In genomic region chr4:135236035-135236434, GRCh38 we compare ENCODE assay signal across 23 cellular contexts.
A peak's percentile ranks its signal among the peaks of the same experiment; 100 is the strongest.
DNase-seq lines count a peak whose midpoint lies in the region; ATAC-seq and TF ChIP-seq lines count a peak whose summit lies in the region.
"Had no signal": no experiment of that assay in that cellular context is flagged by ENCODE, and none has a peak within 500 bp of the region (broad histone marks: within the 10 kb centered on the region; RNA-seq: fewer than 3 reads in every experiment).

No MANE protein-coding gene starts in this region.

- no peak for TF ChIP-seq CTCF in cardiac muscle cell (IDR thresholded peaks at IDR 0.05; ENCODE audit: low read depth, low read length)
- no peak for TF ChIP-seq CTCF in heart right ventricle (IDR thresholded peaks at IDR 0.05)

- H3K79me2 ChIP-seq in GM23248 (ENCODE audit: insufficient read depth): no peaks in the 10 kb centered on the region

- H3K9ac ChIP-seq in neuronal stem cell (ENCODE audit: low read depth, low read length, poor library complexity) (no peak overlapping the region), GM23248 (no peak overlapping the region)
- H3K9ac ChIP-seq: BLaER1 had no signal

- H3K27ac ChIP-seq in cardiac muscle cell (peak overlapping the region; percentile 7), heart right ventricle (no peak overlapping the region), neuronal stem cell (replicated peaks; ENCODE audit: low read length) (no peak overlapping the region), GM23248 (no peak overlapping the region)
- H3K27ac ChIP-seq: BLaER1 had no signal

- no peaks in the 10 kb centered on the region for H3F3A ChIP-seq in GM23248 (ENCODE audit: insufficient read depth)

- no peaks in the 10 kb centered on the region for H4K20me1 ChIP-seq in GM23248 (ENCODE audit: insufficient read depth)
- H4K20me1 ChIP-seq: BLaER1 had no signal

- no peak overlapping the region for H2BK15ac ChIP-seq in neuronal stem cell (ENCODE audit: low read length)

- no peak for ATAC-seq in heart right ventricle
- ATAC-seq: GM12878 had no signal

- H2AFZ ChIP-seq in neuronal stem cell (ENCODE audit: low read length) (peak overlapping the region; percentile 45), GM23248 (no peak overlapping the region)

- no peak overlapping the region for H3K14ac ChIP-seq in neuronal stem cell (ENCODE audit: low read length)

- DNase-seq in cardiac muscle cell (ENCODE audit: low read depth in 1 of 2, low spot score in 1 of 2) (peak in 1 of 2 donors; percentile 10), heart right ventricle (no peak), neuronal stem cell (ENCODE audit: low spot score) (no peak), superior temporal gyrus (ENCODE audit: extremely low spot score) (peak; percentile 27), NCI-H1417 treated with DMSO at 0.1 percent for 48 hours (lab: John Stamatoyannopoulos, UW) (no peak), GM23248 (no peak)
- DNase-seq: 8988T; ACHN; BE2C; C1 segment of cervical spinal cord; CD4-positive, alpha-beta memory T cell; CD4-positive, CD25-positive, alpha-beta regulatory T cell; CD8-positive, alpha-beta memory T cell; COR-L47; DMS 273 treated with DMSO at 0.1 percent for 48 hours; DMS153; DMS53; DMS79; DND-41; EL; GDM1 had no signal

- H3K27me3 ChIP-seq in cardiac muscle cell (no peaks in the 10 kb centered on the region), heart right ventricle (no peaks in the 10 kb centered on the region), neuronal stem cell (ENCODE audit: control insufficient read depth in 3 of 3, insufficient read depth in 3 of 3, low read depth in 1 of 3, low read length in 3 of 3) (no peaks in the 10 kb centered on the region), GM23248 (replicated peaks; ENCODE audit: insufficient read depth) (no peaks in the 10 kb centered on the region)
- H3K27me3 ChIP-seq: BE2C, BLaER1 had no signal

- H3K36me3 ChIP-seq in cardiac muscle cell: no peaks in the 10 kb centered on the region
- H3K36me3 ChIP-seq in heart right ventricle: no peaks in the 10 kb centered on the region
- H3K36me3 ChIP-seq in neuronal stem cell (replicated peaks in 1 of 2; ENCODE audit: control insufficient read depth in 2 of 2, insufficient read depth in 2 of 2, low read length in 2 of 2): no peaks in the 10 kb centered on the region
- H3K36me3 ChIP-seq in GM23248 (ENCODE audit: low read depth): no peaks in the 10 kb centered on the region
- H3K36me3 ChIP-seq: BE2C, BLaER1 had no signal

- H3K23ac ChIP-seq in neuronal stem cell (ENCODE audit: low read depth, low read length, poor library complexity): no peak overlapping the region

- H3K4me1 ChIP-seq in cardiac muscle cell (ENCODE audit: low read depth) (peaks cover 4% of the 10 kb centered on the region), heart right ventricle (no peaks in the 10 kb centered on the region), neuronal stem cell (ENCODE audit: control insufficient read depth in 2 of 2, insufficient read depth in 1 of 2, low read depth in 1 of 2, low read length in 2 of 2) (no peaks in the 10 kb centered on the region), GM23248 (ENCODE audit: insufficient read depth) (no peaks in the 10 kb centered on the region)
- H3K4me1 ChIP-seq: BE2C, BLaER1 had no signal

- in situ Hi-C loops in GM23248 (cut with MboI): no loop called here

- no peak overlapping the region for H4K91ac ChIP-seq in neuronal stem cell (ENCODE audit: low read depth, low read length, poor library complexity)

- no peak overlapping the region for H3K18ac ChIP-seq in neuronal stem cell (ENCODE audit: low read length)

- no peak overlapping the region for H2BK12ac ChIP-seq in neuronal stem cell (ENCODE audit: low read length)

- intact Hi-C loops in heart right ventricle (cut with DNase I): no loop called here

- H3K4ac ChIP-seq in neuronal stem cell (ENCODE audit: low read length): no peak overlapping the region

- no peak overlapping the region for H3K4me3 ChIP-seq in cardiac muscle cell
- H3K4me3 ChIP-seq in heart right ventricle: no peak overlapping the region
- no peak overlapping the region for H3K4me3 ChIP-seq in neuronal stem cell (ENCODE audit: low read length in 2 of 2)
- no peak overlapping the region for H3K4me3 ChIP-seq in GM23248
- H3K4me3 ChIP-seq: BLaER1, GM12878 had no signal

- no peak overlapping the region for H4K8ac ChIP-seq in neuronal stem cell (ENCODE audit: low read depth, low read length)

- no peak overlapping the region for H2AK5ac ChIP-seq in neuronal stem cell (ENCODE audit: low read depth, low read length)

- WGBS in heart right ventricle, 2 donors: 27 to 31% methylated on average over 1 of the region's 1 CpG
- no CpG with 5 or more reads among the region's 1 CpG for WGBS in neuronal stem cell (ENCODE audit: extremely low coverage in 2 of 2, insufficient read length in 2 of 2, insufficient replicate concordance in 1 of 2), 2 donors
- 4 to 17% methylated on average over 1 of the region's 1 CpG for WGBS in GM23248 (ENCODE audit: low coverage in 1 of 2, low lambda C conversion rate in 2 of 2, missing lambda C conversion rate in 2 of 2), 2 experiments

- H3K4me2 ChIP-seq in neuronal stem cell (ENCODE audit: insufficient read depth, low read length, poor library complexity, severe bottlenecking) (no peak overlapping the region), GM23248 (ENCODE audit: unreplicated experiment) (no peak overlapping the region)
- H3K4me2 ChIP-seq: BLaER1 had no signal

- H3K79me1 ChIP-seq in neuronal stem cell (ENCODE audit: low read depth, low read length): no peaks in the 10 kb centered on the region

- no peak overlapping the region for H2BK120ac ChIP-seq in neuronal stem cell (ENCODE audit: low read depth, low read length)

- H2BK5ac ChIP-seq in neuronal stem cell (ENCODE audit: low read length): no peak overlapping the region

- H3K9me3 ChIP-seq in cardiac muscle cell (ENCODE audit: low read depth) (no peaks in the 10 kb centered on the region), heart right ventricle (no peaks in the 10 kb centered on the region), neuronal stem cell (replicated peaks in 1 of 2; ENCODE audit: control insufficient read depth in 2 of 2, insufficient read depth in 1 of 2, low read depth in 1 of 2, low read length in 2 of 2) (no peaks in the 10 kb centered on the region), GM23248 (ENCODE audit: low read depth) (no peaks in the 10 kb centered on the region)
- H3K9me3 ChIP-seq: BE2C, BLaER1 had no signal

- H3K9me2 ChIP-seq in GM23248 (ENCODE audit: insufficient read depth): no peaks in the 10 kb centered on the region
